Comparison of ENCODE assay signal across 18 cellular contexts in the genomic region with DNA sequence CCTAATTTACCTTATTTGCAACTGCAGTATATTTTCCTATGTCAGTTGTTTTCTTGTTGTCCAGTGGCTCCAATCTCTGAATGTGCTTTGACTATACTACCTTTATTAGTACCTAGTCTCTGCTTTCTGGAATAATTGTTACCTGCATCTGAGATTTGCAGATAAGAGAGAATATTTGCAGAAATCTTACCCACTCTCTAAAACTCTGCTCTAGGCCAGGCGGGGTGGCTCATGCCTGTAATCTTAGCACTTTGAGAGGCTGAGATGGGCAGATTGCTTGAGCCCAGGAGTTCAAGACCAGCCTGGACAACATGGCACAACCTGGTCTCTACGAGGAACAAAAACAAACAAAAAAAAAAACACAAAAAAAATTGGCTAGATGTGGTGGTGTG. TPM values are rescaled to one million over a fixed set of nuclear protein-coding genes. Genes with fewer than 3 reads are reported as not detected.
A peak's percentile ranks its signal among the peaks of the same experiment; 100 is the strongest.
DNase-seq lines count a peak whose midpoint lies in the region; ATAC-seq and TF ChIP-seq lines count a peak whose summit lies in the region.
"Had no signal": no experiment of that assay in that cellular context is flagged by ENCODE, and none has a peak within 500 bp of the region (broad histone marks: within the 10 kb centered on the region; RNA-seq: fewer than 3 reads in every experiment).

No MANE protein-coding gene starts in this region.

- CTCF ChIA-PET in Calu3 (lab: Charles Lee) = no interaction called here

- H3K4me2 ChIP-seq in KMS-11 (peak overlapping the region; percentile 64; the same call in 1 of the 2 replicates), parathyroid adenoma (ENCODE audit: low read length) (peak overlapping the region; percentile 95)

- no peak overlapping the region for H3K9ac ChIP-seq in KMS-11
- H3K9ac ChIP-seq in endodermal cell (ENCODE audit: extremely low read depth, low read length, poor library complexity, severe bottlenecking) = no peak overlapping the region
- H3K9ac ChIP-seq in parathyroid adenoma = no peak overlapping the region

- ATAC-seq in HG03045 (IDR thresholded peaks at IDR 0.05; ENCODE audit: unreplicated experiment) (no peak), HG03135 (IDR thresholded peaks at IDR 0.05; ENCODE audit: unreplicated experiment) (no peak), HG02571 (IDR thresholded peaks at IDR 0.05; ENCODE audit: unreplicated experiment) (no peak)
- ATAC-seq: left lobe of liver had no signal

- H3K4me1 Mint-ChIP-seq in Calu3 (ENCODE audit: low read depth, unreplicated experiment) = peaks cover 5% of the 10 kb centered on the region
- H3K4me1 Mint-ChIP-seq in endodermal cell = peaks cover 37% of the 10 kb centered on the region

- H3K36me3 ChIP-seq in KMS-11 (ENCODE audit: insufficient read depth) (no peaks in the 10 kb centered on the region), endodermal cell (ENCODE audit: control insufficient read depth, insufficient read depth, low read length) (no peaks in the 10 kb centered on the region), parathyroid adenoma (ENCODE audit: control insufficient read depth, insufficient read depth, low read length) (no peaks in the 10 kb centered on the region)
- H3K36me3 ChIP-seq: WERI-Rb-1 had no signal

- no peaks in the 10 kb centered on the region for H3K9me3 ChIP-seq in endodermal cell (ENCODE audit: control insufficient read depth, low read length)
- no peaks in the 10 kb centered on the region for H3K9me3 ChIP-seq in parathyroid adenoma (ENCODE audit: control insufficient read depth, low read length)

- H3K27me3 ChIP-seq in KMS-11 (ENCODE audit: insufficient read depth, low read depth) (no peaks in the 10 kb centered on the region), endodermal cell (ENCODE audit: control insufficient read depth, insufficient read depth, low read length, poor library complexity, severe bottlenecking) (no peaks in the 10 kb centered on the region), parathyroid adenoma (ENCODE audit: control insufficient read depth, insufficient read depth, low read length) (no peaks in the 10 kb centered on the region)

- no peak overlapping the region for H3K27ac Mint-ChIP-seq in Calu3 (ENCODE audit: unreplicated experiment)
- H3K27ac Mint-ChIP-seq in endodermal cell = no peak overlapping the region
- H3K27ac Mint-ChIP-seq: B cell had no signal

- no peaks in the 10 kb centered on the region for H3K9me3 Mint-ChIP-seq in Calu3 (ENCODE audit: low read depth, unreplicated experiment)
- no peaks in the 10 kb centered on the region for H3K9me3 Mint-ChIP-seq in endodermal cell
- H3K9me3 Mint-ChIP-seq: activated CD4-positive, alpha-beta memory T cell treated with anti-CD3 and anti-CD28 coated beads for 36 hours; activated T-cell treated with anti-CD3 and anti-CD28 coated beads, Interleukin-2, amount 50 U/mL, for 24 hours had no signal

- no peaks in the 10 kb centered on the region for H4K20me1 ChIP-seq in KMS-11 (ENCODE audit: insufficient read depth)

- H2AFZ ChIP-seq in KMS-11 (ENCODE audit: low read depth) = no peak overlapping the region; the same call in 1 of the 2 replicates
- no peak overlapping the region for H2AFZ ChIP-seq in parathyroid adenoma

- H3K36me3 Mint-ChIP-seq in Calu3 (ENCODE audit: insufficient read depth, unreplicated experiment) (peaks cover 37% of the 10 kb centered on the region), endodermal cell (ENCODE audit: low read depth) (peaks cover 1% of the 10 kb centered on the region)
- H3K36me3 Mint-ChIP-seq: activated naive CD8-positive, alpha-beta T cell had no signal

- H3K4me3 ChIP-seq in KMS-11 (IDR thresholded peaks at IDR 0.05; ENCODE audit: insufficient read depth, low read depth, low read length) (no peak overlapping the region), endodermal cell (ENCODE audit: low read length) (peak overlapping the region; percentile 90), parathyroid adenoma (ENCODE audit: low read depth, low read length) (no peak overlapping the region)

- no peaks in the 10 kb centered on the region for H3K79me2 ChIP-seq in KMS-11 (ENCODE audit: insufficient read depth, low read depth)
- H3K79me2 ChIP-seq in parathyroid adenoma = no peaks in the 10 kb centered on the region

- H3K4me1 ChIP-seq in KMS-11 (ENCODE audit: low read depth, poor library complexity, severe bottlenecking) (peaks cover 25% of the 10 kb centered on the region), endodermal cell (ENCODE audit: control insufficient read depth, insufficient read depth, low read length) (no peaks in the 10 kb centered on the region), parathyroid adenoma (no peaks in the 10 kb centered on the region)

- peak overlapping the region; percentile 94 for H3K4me3 Mint-ChIP-seq in Calu3 (ENCODE audit: low read depth, unreplicated experiment)
- H3K4me3 Mint-ChIP-seq in endodermal cell = peak overlapping the region; percentile 87

- H3K27ac ChIP-seq in KMS-11 (no peak overlapping the region), endodermal cell (ENCODE audit: low read depth, low read length) (no peak overlapping the region), parathyroid adenoma (no peak overlapping the region)
- H3K27ac ChIP-seq: WERI-Rb-1 had no signal

- no peak for DNase-seq in Calu3
- no peak for DNase-seq in endodermal cell
- no peak for DNase-seq in activated CD8-positive, alpha-beta memory T cell treated with anti-CD3 and anti-CD28 coated beads, Interleukin-2, amount 50 U/mL, for 4 hours
- DNase-seq: activated CD4-positive, alpha-beta memory T cell treated with anti-CD3 and anti-CD28 coated beads for 36 hours; activated T-cell treated with anti-CD3 and anti-CD28 coated beads, Interleukin-2, amount 50 U/mL, for 24 hours; NCI-H187; NCI-H446; posterior cingulate gyrus; stimulated activated CD4-positive, alpha-beta T cell treated with anti-CD3 and anti-CD28 coated beads, Interleukin-4, amount 100 ng/mL, for 4 hours; WERI-Rb-1 had no signal

- intact Hi-C loops in Calu3 (cut with micrococcal nuclease; ENCODE audit: unreplicated experiment) = loop anchor here (5.0 kb wide), 1 partner anchor 39 kb away; no protein-coding TSS in a partner anchor

- BruUV-seq in Calu3 (replicated peaks; lab: Mats Ljungman, UMichigan) = no TSS peak

- 94 to 100% methylated on average over 1 to 2 of the region's 2 CpGs for WGBS in endodermal cell (ENCODE audit: insufficient coverage in 1 of 2, insufficient read length in 1 of 2), 2 experiments

- no peak for TF ChIP-seq CTCF in Calu3 (IDR thresholded peaks at IDR 0.05; ENCODE audit: unreplicated experiment)
- no peak for TF ChIP-seq CTCF in KMS-11 (conservative IDR thresholded peaks at IDR 0.05; ENCODE audit: low read depth, low read length)
- no peak for TF ChIP-seq CTCF in endodermal cell (conservative IDR thresholded peaks at IDR 0.05)
- TF ChIP-seq CTCF in parathyroid adenoma (IDR thresholded peaks at IDR 0.05) = no peak

- H3K27me3 Mint-ChIP-seq in Calu3 (ENCODE audit: unreplicated experiment) (no peaks in the 10 kb centered on the region), endodermal cell (ENCODE audit: insufficient read depth) (peaks cover 8% of the 10 kb centered on the region)

RNA-seq across cellular contexts. Expression of a gene that starts 2.0 kb away (rescaled TPM):
- total RNA-seq in Calu3 (2022) = 8.3 and 10.4 TPM in 2 replicates
- total RNA-seq in endodermal cell = 10 to 100 TPM; 11.0 to 14.1 TPM
- polyA plus RNA-seq in endodermal cell (2013, experiment 1 of 2) = 5.3 TPM
- 6.3 TPM for polyA plus RNA-seq in endodermal cell (2013, experiment 2 of 2)

RNA-seq across cellular contexts. Expression of a gene that starts 56.6 kb away (rescaled TPM):
- total RNA-seq in Calu3 (2022) = 29.7 TPM in 2 replicates
- 10 to 100 TPM; 41.0 to 42.9 TPM for total RNA-seq in endodermal cell
- 41.1 TPM for polyA plus RNA-seq in endodermal cell (2013, experiment 1 of 2)
- 41.1 TPM for polyA plus RNA-seq in endodermal cell (2013, experiment 2 of 2)
